Comparison of ENCODE assay signal across 8 cellular contexts in the genomic region with DNA sequence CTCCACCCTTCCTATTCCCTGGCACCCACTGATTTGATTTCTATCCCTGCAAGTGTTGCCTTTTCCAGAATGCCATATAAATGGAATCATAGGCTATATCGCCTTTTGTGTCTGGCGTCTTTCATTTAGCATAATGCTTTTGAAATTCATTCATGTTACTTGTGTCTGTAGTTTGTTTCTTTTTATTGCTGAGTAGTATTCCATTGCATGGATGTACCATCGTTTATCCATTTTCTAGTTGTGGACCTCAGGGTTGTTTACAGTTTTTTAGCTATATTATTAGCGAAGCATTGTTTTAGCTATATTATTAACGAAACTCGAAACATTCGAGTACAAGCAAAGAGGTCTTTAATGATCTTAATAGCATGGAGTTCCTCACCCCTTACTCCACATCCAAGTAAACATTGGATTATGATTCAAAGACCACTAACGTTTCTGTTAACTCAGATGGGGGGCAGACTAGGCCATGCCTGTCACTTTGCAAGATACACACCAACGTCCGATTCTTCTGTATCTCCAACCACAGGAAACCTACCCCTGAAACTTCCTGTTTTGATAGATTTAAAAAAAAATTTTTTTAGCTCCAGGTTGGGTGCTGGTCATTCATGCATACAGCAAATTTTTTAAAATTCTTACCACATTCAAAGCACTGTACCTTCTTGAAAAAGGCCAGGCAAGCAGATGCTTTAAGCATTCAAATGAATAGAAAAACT. TPM values are rescaled to one million over a fixed set of nuclear protein-coding genes. Genes with fewer than 3 reads are reported as not detected.
A peak's percentile ranks its signal among the peaks of the same experiment; 100 is the strongest.
DNase-seq lines count a peak whose midpoint lies in the region; ATAC-seq and TF ChIP-seq lines count a peak whose summit lies in the region.

No MANE protein-coding gene starts in this region.

- no peak overlapping the region for H2AK5ac ChIP-seq in mesenchymal stem cell (ENCODE audit: low read length, severe bottlenecking)

- CTCF ChIA-PET in CD8-positive, alpha-beta T cell (lab: Charles Lee) = interaction anchor here (0.6 to 8.4 kb wide), 5 partner anchors 15 to 342 kb away, joined by 3 to 70 read pairs (median 4); no protein-coding TSS in a partner anchor

- H3K4me1 ChIP-seq in CD8-positive, alpha-beta T cell (ENCODE audit: insufficient read depth, low read length) = peaks cover 38% of the 10 kb centered on the region
- peaks cover 3% of the 10 kb centered on the region for H3K4me1 ChIP-seq in mesenchymal stem cell (ENCODE audit: control insufficient read depth, insufficient read depth, low read depth, low read length)

- no peak overlapping the region for H4K8ac ChIP-seq in mesenchymal stem cell (ENCODE audit: low read length)

- intact Hi-C loops in CD8-positive, alpha-beta T cell (cut with DNase I, micrococcal nuclease) = loop anchor here (5.0 to 10.0 kb wide), 4 partner anchors 92 to 307 kb away; a partner anchor contains a TSS

- H3K27ac ChIP-seq in CD8-positive, alpha-beta T cell (ENCODE audit: low read depth, low read length) = peak overlapping the region; percentile 71
- H3K27ac ChIP-seq in HL-60 (replicated peaks) = peak overlapping the region; percentile 94
- H3K27ac ChIP-seq in mesenchymal stem cell (ENCODE audit: low read length, poor library complexity, severe bottlenecking) = no peak overlapping the region

- peaks cover 26% of the 10 kb centered on the region for H3K36me3 Mint-ChIP-seq in CD8-positive, alpha-beta T cell
- H3K36me3 Mint-ChIP-seq in activated naive CD4-positive, alpha-beta T cell treated with anti-CD3 and anti-CD28 coated beads, Interleukin-2, amount 50 U/mL, for 72 hours = peaks cover 44 to 57% of the 10 kb centered on the region in 2 donors

- H3K27me3 ChIP-seq in CD8-positive, alpha-beta T cell (ENCODE audit: insufficient read depth, low read length) = no peaks in the 10 kb centered on the region
- H3K27me3 ChIP-seq in HL-60 (ENCODE audit: insufficient read depth, poor library complexity, severe bottlenecking) = no peaks in the 10 kb centered on the region
- no peaks in the 10 kb centered on the region for H3K27me3 ChIP-seq in mesenchymal stem cell (ENCODE audit: control insufficient read depth in 1 of 2, insufficient read depth in 1 of 2, low read length in 2 of 2)

- no peak overlapping the region for H2AFZ ChIP-seq in mesenchymal stem cell (ENCODE audit: low read depth, low read length)

- WGBS in mesenchymal stem cell = 88% methylated on average over 9 of the region's 10 CpGs

- H3K4ac ChIP-seq in mesenchymal stem cell (ENCODE audit: low read depth in 1 of 2, low read length in 2 of 2) = no peak overlapping the region

- no peak overlapping the region for H3K18ac ChIP-seq in mesenchymal stem cell (ENCODE audit: low read depth in 1 of 2, low read length in 2 of 2)

- H3K4me3 Mint-ChIP-seq in CD8-positive, alpha-beta T cell = peak overlapping the region; percentile 95

- peaks cover 3% of the 10 kb centered on the region for H3K36me3 ChIP-seq in CD8-positive, alpha-beta T cell (ENCODE audit: insufficient read depth, low read length)
- H3K36me3 ChIP-seq in mesenchymal stem cell (ENCODE audit: control insufficient read depth in 1 of 2, insufficient read depth in 2 of 2, low read depth in 1 of 2, low read length in 2 of 2) = peaks cover 6 to 11% of the 10 kb centered on the region in 2 experiments

- no peak overlapping the region for H2BK5ac ChIP-seq in mesenchymal stem cell (ENCODE audit: low read depth, low read length, poor library complexity, severe bottlenecking)

- ATAC-seq in CD8-positive, alpha-beta T cell = no peak
- ATAC-seq in GM19467 (IDR thresholded peaks at IDR 0.05; ENCODE audit: unreplicated experiment) (peak; percentile 47), HG02970 (IDR thresholded peaks at IDR 0.05; ENCODE audit: low FRiP score, unreplicated experiment) (no peak)
- ATAC-seq in activated naive CD4-positive, alpha-beta T cell treated with anti-CD3 and anti-CD28 coated beads, Interleukin-2, amount 50 U/mL, for 72 hours = no peak

- peaks cover under 1% of the 10 kb centered on the region for H3K9me3 Mint-ChIP-seq in CD8-positive, alpha-beta T cell
- H3K9me3 Mint-ChIP-seq in activated naive CD4-positive, alpha-beta T cell treated with anti-CD3 and anti-CD28 coated beads, Interleukin-2, amount 50 U/mL, for 72 hours = no peaks in the 10 kb centered on the region

- H3K9ac ChIP-seq in mesenchymal stem cell (ENCODE audit: low read length) = peak overlapping the region; percentile 93

- no peak for DNase-seq in CD8-positive, alpha-beta T cell
- DNase-seq in HL-60 (ENCODE audit: low read depth in 1 of 2, low spot score in 1 of 2) (peak in 1 of 2 experiments; percentile 52), mesenchymal stem cell (no peak), NCI-H1092 treated with DMSO at 0.1 percent for 48 hours (lab: John Stamatoyannopoulos, UW) (no peak), NCI-H510A (lab: John Stamatoyannopoulos, UW) (no peak)
- no peak for DNase-seq in activated naive CD4-positive, alpha-beta T cell treated with anti-CD3 and anti-CD28 coated beads, Interleukin-2, amount 50 U/mL, for 72 hours (ENCODE audit: low spot score in 2 of 2)

- H3K27ac Mint-ChIP-seq in CD8-positive, alpha-beta T cell = peak overlapping the region; percentile 94
- H3K27ac Mint-ChIP-seq in activated naive CD4-positive, alpha-beta T cell treated with anti-CD3 and anti-CD28 coated beads, Interleukin-2, amount 50 U/mL, for 72 hours = peak overlapping the region; percentile 90 to 93

- peak overlapping the region; percentile 81 for H3K4me3 ChIP-seq in CD8-positive, alpha-beta T cell (ENCODE audit: low read depth, low read length)
- H3K4me3 ChIP-seq in HL-60 (replicated peaks; ENCODE audit: insufficient read depth, low read length) = peak overlapping the region; percentile 91
- H3K4me3 ChIP-seq in mesenchymal stem cell (ENCODE audit: insufficient read depth in 1 of 2, low read depth in 1 of 2, low read length in 2 of 2) = peak overlapping the region in 1 of 2 experiments; percentile 97

- H2BK15ac ChIP-seq in mesenchymal stem cell (ENCODE audit: low read depth, poor library complexity, severe bottlenecking) = no peak overlapping the region

- H3K14ac ChIP-seq in mesenchymal stem cell (ENCODE audit: low read length in 2 of 2) = no peak overlapping the region

- no peaks in the 10 kb centered on the region for H3K27me3 Mint-ChIP-seq in CD8-positive, alpha-beta T cell (ENCODE audit: low read depth)

- peaks cover 7% of the 10 kb centered on the region for H3K79me1 ChIP-seq in mesenchymal stem cell (replicated peaks; ENCODE audit: low read length, poor library complexity, severe bottlenecking)

- H2BK120ac ChIP-seq in mesenchymal stem cell (ENCODE audit: low read depth, low read length) = no peak overlapping the region

- no peak overlapping the region for H4K91ac ChIP-seq in mesenchymal stem cell (ENCODE audit: low read length)

- H3K9me3 ChIP-seq in CD8-positive, alpha-beta T cell (ENCODE audit: low read length) = no peaks in the 10 kb centered on the region
- no peaks in the 10 kb centered on the region for H3K9me3 ChIP-seq in mesenchymal stem cell (ENCODE audit: control insufficient read depth, low read length)

- no peak overlapping the region for H3K23ac ChIP-seq in mesenchymal stem cell (ENCODE audit: low read length in 2 of 2)

- POLR2A ChIA-PET in CD8-positive, alpha-beta T cell (lab: Charles Lee) = interaction anchor here (0.6 to 3.9 kb wide), 4 partner anchors 9 to 300 kb away, joined by 3 to 24 read pairs (median 5); no protein-coding TSS in a partner anchor

- peaks cover 63% of the 10 kb centered on the region for H3K4me1 Mint-ChIP-seq in CD8-positive, alpha-beta T cell (ENCODE audit: low read depth)

- H2BK12ac ChIP-seq in mesenchymal stem cell (ENCODE audit: low read length in 2 of 2) = no peak overlapping the region

- H3K4me2 ChIP-seq in mesenchymal stem cell (ENCODE audit: low read length, poor library complexity, severe bottlenecking) = peak overlapping the region; percentile 25

- no peak for TF ChIP-seq CTCF in CD8-positive, alpha-beta T cell (IDR thresholded peaks at IDR 0.05)
- no peak for TF ChIP-seq CTCF in HL-60 (IDR thresholded peaks at IDR 0.05; ENCODE audit: insufficient read depth, low read length)

RNA-seq across cellular contexts. Expression of a gene that starts 1.1 kb away (rescaled TPM):
- total RNA-seq in CD8-positive, alpha-beta T cell = 10 to 100 TPM; 18.7 TPM
- 10 to 100 TPM; 36.6 to 54.2 TPM for total RNA-seq in activated naive CD4-positive, alpha-beta T cell treated with anti-CD3 and anti-CD28 coated beads, Interleukin-2, amount 50 U/mL, for 72 hours
- 8.9 TPM for polyA plus RNA-seq in mesenchymal stem cell (2013, experiment 1 of 2)
- polyA plus RNA-seq in mesenchymal stem cell (2013, experiment 2 of 2) = 10.1 TPM
